In the genomic region with DNA sequence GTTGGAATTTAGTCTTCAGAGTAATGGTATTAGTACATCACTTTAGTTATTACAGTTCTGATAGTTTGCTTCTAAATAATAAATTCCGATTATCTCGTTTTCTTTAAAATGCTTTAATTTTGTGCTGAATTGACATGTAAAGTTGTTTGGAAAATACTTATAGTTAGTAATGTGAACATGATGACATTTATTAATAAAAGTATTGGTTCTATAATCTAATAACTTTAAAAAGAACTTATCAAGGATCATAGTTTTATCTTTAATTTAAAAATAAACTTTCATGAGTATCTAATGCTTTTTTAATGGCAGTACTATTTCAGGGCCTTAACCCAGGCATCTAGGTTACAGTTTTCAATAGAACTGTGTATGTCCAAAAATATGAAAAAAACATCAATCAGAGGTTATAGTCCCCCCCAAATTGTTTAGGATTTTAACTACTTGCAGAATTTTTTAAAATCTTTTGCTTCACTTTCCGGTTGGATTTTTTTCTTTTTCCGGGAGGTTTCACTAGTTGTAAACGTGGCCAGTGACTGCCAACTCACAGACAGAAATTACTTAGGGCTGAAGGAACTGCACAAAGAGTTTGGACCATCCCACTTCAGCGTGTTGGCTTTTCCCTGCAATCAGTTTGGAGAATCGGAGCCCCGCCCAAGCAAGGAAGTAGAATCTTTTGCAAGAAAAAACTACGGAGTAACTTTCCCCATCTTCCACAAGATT, we compare ENCODE assay signal across 8 cellular contexts. TPM values are rescaled to one million over a fixed set of nuclear protein-coding genes. Genes with fewer than 3 reads are reported as not detected.
DNase-seq lines count a peak whose midpoint lies in the region; ATAC-seq and TF ChIP-seq lines count a peak whose summit lies in the region.

No MANE protein-coding gene starts in this region.

- H3K36me3 ChIP-seq in body of pancreas (replicated peaks in 1 of 2; ENCODE audit: insufficient read depth in 1 of 2, low read depth in 2 of 2), result no peaks in the 10 kb centered on the region
- H3K36me3 ChIP-seq in stomach, result peaks cover 0 to 13% (median 1%) of the 10 kb centered on the region in 4 donors

- 9% methylated on average over 9 of the region's 9 CpGs for WGBS in body of pancreas, 2 donors
- 6 to 11% (median 8%) methylated on average over 9 of the region's 9 CpGs for WGBS in stomach, 5 donors

- peaks cover 18% of the 10 kb centered on the region for H3K4me1 ChIP-seq in body of pancreas
- H3K4me1 ChIP-seq in stomach, result peaks cover 0 to 23% (median 9%) of the 10 kb centered on the region in 4 donors

- DNase-seq in HCEC 1CT (peak; percentile 96), body of pancreas (peak; percentile 42 to 75 (median 59)), stomach (peak; percentile 34), NCI-H146 treated with DMSO at 0.1 percent for 48 hours (lab: John Stamatoyannopoulos, UW; ENCODE audit: unreplicated experiment) (no peak), SKM-1 (lab: John Stamatoyannopoulos, UW; ENCODE audit: unreplicated experiment) (no peak)
- no peak for DNase-seq in central memory CD4-positive, alpha-beta T cell
- DNase-seq in activated CD4-positive, alpha-beta T cell treated with anti-CD3 and anti-CD28 coated beads for 48 hours, result no peak

- H3K27me3 ChIP-seq in body of pancreas, result no peaks in the 10 kb centered on the region
- no peaks in the 10 kb centered on the region for H3K27me3 ChIP-seq in stomach

- H3K9me3 ChIP-seq in body of pancreas (no peaks in the 10 kb centered on the region), iPS-18c (ENCODE audit: control insufficient read depth, insufficient read depth, low read length) (no peaks in the 10 kb centered on the region), stomach (no peaks in the 10 kb centered on the region)

- intact Hi-C loops in body of pancreas (cut with DNase I) (no loop called here), stomach (cut with DNase I; ENCODE audit: low total_unique reads) (no loop called here)

- H3K27ac ChIP-seq in body of pancreas (peak overlapping the region in 2 of 4 donors; percentile 17 to 51), stomach (peak overlapping the region in 4 of 5 donors; percentile 7 to 70 (median 66))

- no peak for TF ChIP-seq EP300 in stomach (IDR thresholded peaks at IDR 0.05)

- TF ChIP-seq CTCF in body of pancreas (IDR thresholded peaks at IDR 0.05) (no peak), stomach (IDR thresholded peaks at IDR 0.05) (no peak)

- no peak overlapping the region for H3K4me3 ChIP-seq in body of pancreas
- H3K4me3 ChIP-seq in iPS-18c (ENCODE audit: insufficient read depth, low read depth, low read length), result peak overlapping the region; percentile 15
- peak overlapping the region; percentile 40 to 49 (median 45) for H3K4me3 ChIP-seq in stomach

- TF ChIP-seq POLR2A in body of pancreas (IDR thresholded peaks at IDR 0.05), result peak in 2 of 3 donors; percentile 34 to 48
- TF ChIP-seq POLR2A in stomach (IDR thresholded peaks at IDR 0.05), result no peak

- ATAC-seq in body of pancreas, result peak; percentile 77

RNA-seq across cellular contexts. Expression of gene GPX8, which starts 0.7 kb away (rescaled TPM):
- total RNA-seq in body of pancreas (1 to 10 TPM in 1 of 2 donors, under 1 TPM in 1; 0.99 to 6.7 TPM), stomach (10 to 100 TPM in 1 of 5 donors, 1 to 10 TPM in 2, under 1 TPM in 1, not detected in 1; 0.89 to 26.1 (median 1.6) TPM)
- polyA plus RNA-seq in stomach, result 10 to 100 TPM in 1 of 3 donors, 1 to 10 TPM in 2; 4.3 to 11.5 (median 8.0) TPM

RNA-seq across cellular contexts. Expression of gene CDC20B, which starts 12.3 kb away (rescaled TPM):
- total RNA-seq in body of pancreas, result not detected
- total RNA-seq in stomach, result not detected
- not detected for polyA plus RNA-seq in stomach

RNA-seq across cellular contexts. Expression of gene GZMA, which starts 58.2 kb away (rescaled TPM):
- total RNA-seq in body of pancreas (not detected), stomach (1 to 10 TPM in 3 of 5 donors, not detected in 2; 1.8 to 9.9 (median 4.2) TPM)
- polyA plus RNA-seq in stomach, result 1 to 10 TPM; 1.8 to 5.5 (median 3.4) TPM

Comparison
In these comparisons a context has a peak if more than half of its experiments do, and no peak if none do; other contexts are left out.
1. DNase-seq: peak in HCEC 1CT (single experiment), body of pancreas (4 of 4) and stomach (single experiment); none in central memory CD4-positive, alpha-beta T cell (single experiment), NCI-H146 treated with DMSO at 0.1 percent for 48 hours (single experiment), activated CD4-positive, alpha-beta T cell treated with anti-CD3 and anti-CD28 coated beads for 48 hours (single experiment) and SKM-1 (single experiment).
2. H3K4me3 ChIP-seq: peak in iPS-18c (single experiment) and stomach (4 of 4); none in body of pancreas (0 of 2).
3. POLR2A ChIP-seq: peak in body of pancreas (2 of 3); none in stomach (0 of 4).